In the genomic region with DNA sequence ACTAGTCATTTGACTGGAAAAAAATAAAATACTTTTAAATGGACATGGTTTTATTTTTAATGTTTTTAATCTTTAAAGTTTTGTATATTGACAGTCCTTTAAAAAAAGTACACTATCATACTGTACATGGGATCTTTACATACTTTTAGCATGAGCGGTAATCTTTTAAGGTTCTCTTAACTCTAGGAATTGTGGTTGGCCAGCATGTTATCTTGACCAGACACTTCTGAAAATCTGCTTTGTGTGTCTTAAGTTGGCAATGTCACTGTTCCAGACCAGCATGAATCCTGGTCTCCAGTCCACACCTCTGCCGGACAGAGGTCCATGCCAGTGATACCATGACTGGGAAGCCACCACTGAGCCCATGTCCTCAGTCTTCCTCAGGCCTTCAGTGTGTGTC, we compare ENCODE assay signal across 21 cellular contexts.
"Had no signal": no experiment of that assay in that cellular context is flagged by ENCODE, and none has a peak within 500 bp of the region (broad histone marks: within the 10 kb centered on the region; RNA-seq: fewer than 3 reads in every experiment).

No MANE protein-coding gene starts in this region.

- H3K27me3 ChIP-seq: adrenal gland, body of pancreas, neural progenitor cell had no signal

- ATAC-seq: body of pancreas; naive thymus-derived CD4-positive, alpha-beta T cell; T-helper 17 cell had no signal

- H3K4me3 Mint-ChIP-seq: activated naive CD4-positive, alpha-beta T cell treated with anti-CD3 and anti-CD28 coated beads, Interleukin-2, amount 50 U/mL, for 24 hours; naive thymus-derived CD4-positive, alpha-beta T cell; neural progenitor cell; stimulated activated naive CD8-positive, alpha-beta T cell treated with anti-CD3 and anti-CD28 coated beads, Interleukin-15, Interleukin-2, amounts not matched to agents 100 ng/mL and 50 ng/mL, for 24 hours; T-helper 17 cell; type B pancreatic cell had no signal

- H3K9me3 ChIP-seq: adrenal gland, body of pancreas had no signal

- H3K27ac Mint-ChIP-seq: activated naive CD4-positive, alpha-beta T cell treated with anti-CD3 and anti-CD28 coated beads, Interleukin-2, amount 50 U/mL, for 24 hours; neural progenitor cell; progenitor cell of endocrine pancreas; stimulated activated naive CD8-positive, alpha-beta T cell treated with anti-CD3 and anti-CD28 coated beads, Interleukin-15, Interleukin-2, amounts not matched to agents 100 ng/mL and 50 ng/mL, for 24 hours; T-helper 17 cell; type B pancreatic cell had no signal

- H3K27me3 Mint-ChIP-seq: activated naive CD4-positive, alpha-beta T cell treated with anti-CD3 and anti-CD28 coated beads, Interleukin-2, amount 50 U/mL, for 24 hours; naive thymus-derived CD4-positive, alpha-beta T cell; progenitor cell of endocrine pancreas; stimulated activated naive CD8-positive, alpha-beta T cell treated with anti-CD3 and anti-CD28 coated beads, Interleukin-15, Interleukin-2, amounts not matched to agents 100 ng/mL and 50 ng/mL, for 24 hours; T-helper 17 cell; type B pancreatic cell had no signal

- H3K27ac ChIP-seq: adrenal gland, body of pancreas, neural progenitor cell, skin epidermis, VCaP had no signal

- H3K4me1 Mint-ChIP-seq: activated naive CD4-positive, alpha-beta T cell treated with anti-CD3 and anti-CD28 coated beads, Interleukin-2, amount 50 U/mL, for 24 hours had no signal

- H3K4me3 ChIP-seq: adrenal gland, body of pancreas, neural progenitor cell, skin epidermis had no signal

- H3K9me3 Mint-ChIP-seq: activated naive CD4-positive, alpha-beta T cell treated with anti-CD3 and anti-CD28 coated beads, Interleukin-2, amount 50 U/mL, for 24 hours; naive thymus-derived CD4-positive, alpha-beta T cell; neural progenitor cell; stimulated activated naive CD8-positive, alpha-beta T cell treated with anti-CD3 and anti-CD28 coated beads, Interleukin-15, Interleukin-2, amounts not matched to agents 100 ng/mL and 50 ng/mL, for 24 hours; type B pancreatic cell had no signal

- DNase-seq: activated CD4-positive, alpha-beta T cell treated with anti-CD3 and anti-CD28 coated beads, Interleukin-2, amount 50 U/mL, for 1 hour; activated CD4-positive, CD25-positive, alpha-beta regulatory T cell treated with anti-CD3 and anti-CD28 coated beads, Interleukin-2, amount 50 U/mL, for 72 hours; activated CD8-positive, alpha-beta memory T cell treated with anti-CD3 and anti-CD28 coated beads for 24 hours; activated CD8-positive, alpha-beta memory T cell treated with anti-CD3 and anti-CD28 coated beads, Interleukin-2, amount 50 U/mL, for 48 hours; activated effector memory CD4-positive, alpha-beta T cell treated with anti-CD3 and anti-CD28 coated beads, Interleukin-2, amount 50 U/mL, for 16 hours; activated T-cell treated with anti-CD3 and anti-CD28 coated beads, Interleukin-2, amount 50 U/mL, for 48 hours; adrenal gland; body of pancreas; erythroblast; mesendoderm; naive thymus-derived CD4-positive, alpha-beta T cell; stimulated activated CD4-positive, alpha-beta T cell treated with anti-CD3 and anti-CD28 coated beads, Interleukin-15, amount 100 ng/mL, for 24 hours; stimulated activated CD4-positive, alpha-beta T cell treated with anti-CD3 and anti-CD28 coated beads, Interleukin-2, amount 100 ng/mL, for 48 hours; T-helper 17 cell had no signal
